1 cellular context compared by ENCODE assay signal in the genomic region with DNA sequence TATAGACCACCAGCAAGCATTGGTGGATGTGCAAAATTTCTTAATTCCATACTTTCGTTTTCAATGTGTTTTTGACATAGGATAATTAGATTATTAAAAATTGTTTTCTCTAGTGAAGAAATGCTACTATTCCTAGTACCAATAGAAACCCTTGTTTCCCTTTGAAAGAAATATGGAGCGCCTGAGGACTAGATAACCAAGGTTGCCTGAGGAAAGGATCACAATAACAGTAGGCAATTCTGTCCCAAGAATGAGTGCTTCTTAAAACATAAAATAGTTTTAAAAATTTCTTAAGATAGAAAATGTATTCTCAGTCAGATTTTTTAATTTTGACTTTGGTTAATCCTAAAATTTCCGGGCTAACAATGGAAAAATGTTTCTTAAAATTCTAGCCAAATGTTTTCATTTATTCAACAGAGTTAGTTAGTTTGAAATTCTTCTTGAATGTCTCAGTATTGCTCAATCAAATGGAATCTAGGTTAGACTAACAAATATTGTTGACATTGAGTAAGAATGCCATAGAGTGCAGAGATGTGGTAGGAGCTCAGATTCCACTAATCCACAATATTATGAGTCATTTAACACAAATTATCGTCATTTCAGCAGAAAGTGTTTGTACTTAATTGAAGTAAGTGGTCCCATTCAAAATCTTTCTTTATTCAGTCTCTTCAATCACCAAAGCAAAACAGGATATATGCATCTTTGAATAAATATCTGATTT.
A peak's percentile ranks its signal among the peaks of the same experiment; 100 is the strongest.
TF ChIP-seq lines count a peak whose summit lies in the region.

No MANE protein-coding gene starts in this region.

TF ChIP-seq in HepG2, 621 proteins besides CTCF, POLR2A, EP300 and RAD21 (continued from another document):
- TF ChIP-seq, protein P1, sequence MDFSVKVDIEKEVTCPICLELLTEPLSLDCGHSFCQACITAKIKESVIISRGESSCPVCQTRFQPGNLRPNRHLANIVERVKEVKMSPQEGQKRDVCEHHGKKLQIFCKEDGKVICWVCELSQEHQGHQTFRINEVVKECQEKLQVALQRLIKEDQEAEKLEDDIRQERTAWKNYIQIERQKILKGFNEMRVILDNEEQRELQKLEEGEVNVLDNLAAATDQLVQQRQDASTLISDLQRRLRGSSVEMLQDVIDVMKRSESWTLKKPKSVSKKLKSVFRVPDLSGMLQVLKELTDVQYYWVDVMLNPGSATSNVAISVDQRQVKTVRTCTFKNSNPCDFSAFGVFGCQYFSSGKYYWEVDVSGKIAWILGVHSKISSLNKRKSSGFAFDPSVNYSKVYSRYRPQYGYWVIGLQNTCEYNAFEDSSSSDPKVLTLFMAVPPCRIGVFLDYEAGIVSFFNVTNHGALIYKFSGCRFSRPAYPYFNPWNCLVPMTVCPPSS (IDR thresholded peaks at IDR 0.05): no peak
- TF ChIP-seq JUND (CRISPR knock-in tag; IDR thresholded peaks at IDR 0.05) (peak; percentile 61; the same call in 1 of the 2 replicates), LCORL (IDR thresholded peaks at IDR 0.05) (no peak), LCORL (CRISPR knock-in tag; IDR thresholded peaks at IDR 0.05) (0 out of 2 replicates have a peak, but pooled peaks have one; percentile 20), ZNF614 (CRISPR knock-in tag; IDR thresholded peaks at IDR 0.05; ENCODE audit: borderline replicate concordance) (peak; percentile 61; the same call in 1 of the 2 replicates), HNF4A (CRISPR knock-in tag; IDR thresholded peaks at IDR 0.05) (peak; percentile 49; the same call in 1 of the 2 replicates)
